16 cellular contexts compared by ENCODE assay signal in genomic region chr18:59959606-59960005, GRCh38.
"Had no signal": no experiment of that assay in that cellular context is flagged by ENCODE, and none has a peak within 500 bp of the region (broad histone marks: within the 10 kb centered on the region; RNA-seq: fewer than 3 reads in every experiment).

No MANE protein-coding gene starts in this region.

- H3K36me3 Mint-ChIP-seq: activated naive CD4-positive, alpha-beta T cell treated with anti-CD3 and anti-CD28 coated beads, Interleukin-2, amount 50 U/mL, for 24 hours; mesothelial cell of epicardium; neural progenitor cell had no signal

- H3K27me3 ChIP-seq: body of pancreas, gastroesophageal sphincter, neural progenitor cell, ovary, sigmoid colon, uterus had no signal

- H3K4me1 Mint-ChIP-seq: activated naive CD4-positive, alpha-beta T cell treated with anti-CD3 and anti-CD28 coated beads, Interleukin-2, amount 50 U/mL, for 24 hours; central memory CD8-positive, alpha-beta T cell had no signal

- H3K27ac ChIP-seq: body of pancreas, epithelial cell of prostate, gastroesophageal sphincter, neural progenitor cell, ovary, sigmoid colon, uterus, WERI-Rb-1 had no signal

- H3K9me3 Mint-ChIP-seq: activated naive CD4-positive, alpha-beta T cell treated with anti-CD3 and anti-CD28 coated beads, Interleukin-2, amount 50 U/mL, for 24 hours; central memory CD8-positive, alpha-beta T cell; neural progenitor cell had no signal

- FAIRE-seq: kidney had no signal

- H3K27ac Mint-ChIP-seq: activated naive CD4-positive, alpha-beta T cell treated with anti-CD3 and anti-CD28 coated beads, Interleukin-2, amount 50 U/mL, for 24 hours; mesothelial cell of epicardium; neural progenitor cell had no signal

- ATAC-seq: body of pancreas, gastroesophageal sphincter had no signal

- H3K4me3 Mint-ChIP-seq: activated naive CD4-positive, alpha-beta T cell treated with anti-CD3 and anti-CD28 coated beads, Interleukin-2, amount 50 U/mL, for 24 hours; central memory CD8-positive, alpha-beta T cell; mesothelial cell of epicardium; neural progenitor cell had no signal

- H3K4me2 ChIP-seq: neural progenitor cell had no signal

- H3K9ac ChIP-seq: neural progenitor cell had no signal

- H3K36me3 ChIP-seq: gastroesophageal sphincter, neural progenitor cell, ovary, sigmoid colon, uterus, WERI-Rb-1 had no signal

- DNase-seq: activated CD4-positive, alpha-beta T cell treated with anti-CD3 and anti-CD28 coated beads for 48 hours; body of pancreas; cortex of kidney; effector memory CD4-positive, alpha-beta T cell; kidney; ovary; sigmoid colon; stimulated activated CD4-positive, alpha-beta T cell treated with anti-CD3 and anti-CD28 coated beads, Interleukin-12 subunit alpha, Interleukin-12 subunit beta, amount 100 ng/mL, for 4 hours; uterus; WERI-Rb-1 had no signal

- H3K9me3 ChIP-seq: body of pancreas, gastroesophageal sphincter, ovary, sigmoid colon, uterus had no signal

- H3K4me1 ChIP-seq: neural progenitor cell, sigmoid colon, uterus had no signal

- H3K4me3 ChIP-seq: body of pancreas, gastroesophageal sphincter, neural progenitor cell, ovary, sigmoid colon, uterus had no signal
